Comparison of ENCODE assay signal across 8 cellular contexts in genomic region chr10:117005454-117006055, GRCh38. TPM values are rescaled to one million over a fixed set of nuclear protein-coding genes. Genes with fewer than 3 reads are reported as not detected.
DNase-seq lines count a peak whose midpoint lies in the region; ATAC-seq, FAIRE-seq and TF ChIP-seq lines count a peak whose summit lies in the region.

No MANE protein-coding gene starts in this region.

- DNase-seq in 8988T (peak; percentile 52), GM12864 (ENCODE audit: low read depth) (no peak), PC-9 (peak in 1 of 2 experiments; percentile 24), endothelial cell of umbilical vein (ENCODE audit: low read depth, low spot score) (no peak), D341Med (ENCODE audit: low spot score) (no peak)

- BruUV-seq in PC-9 (replicated peaks; lab: Mats Ljungman, UMichigan) (TSS peak; percentile 70), endothelial cell of umbilical vein (replicated peaks; lab: Mats Ljungman, UMichigan) (no TSS peak)

- H3K36me3 ChIP-seq in PC-9 (ENCODE audit: low read depth) (no peaks in the 10 kb centered on the region), endothelial cell of umbilical vein (ENCODE audit: control insufficient read depth in 2 of 2, extremely low read depth in 1 of 2, insufficient read depth in 2 of 2, low read length in 2 of 2) (no peaks in the 10 kb centered on the region), muscle layer of duodenum (ENCODE audit: control insufficient read depth in 1 of 2, insufficient read depth in 2 of 2, low read length in 2 of 2) (no peaks in the 10 kb centered on the region)

- H3K4me1 ChIP-seq in PC-9 (replicated peaks; ENCODE audit: insufficient read depth) (peaks cover 36% of the 10 kb centered on the region), endothelial cell of umbilical vein (ENCODE audit: control insufficient read depth, extremely low read depth, insufficient read depth, low read length) (peaks cover 13% of the 10 kb centered on the region), muscle layer of duodenum (ENCODE audit: control insufficient read depth in 1 of 2, insufficient read depth in 2 of 2, low read length in 2 of 2) (peaks cover 0 to 8% of the 10 kb centered on the region in 2 donors)

- H3K27ac ChIP-seq in PC-9 (peak overlapping the region; percentile 84), endothelial cell of umbilical vein (ENCODE audit: insufficient read depth, low read depth, low read length) (peak overlapping the region; percentile 41), muscle layer of duodenum (ENCODE audit: low read length) (no peak overlapping the region)

- dilution Hi-C loops in endothelial cell of umbilical vein (cut with MboI; ENCODE audit: extremely low pct_ligation_motif_present, low sequenced_read_pairs): no loop called here

- peak overlapping the region; percentile 94 for H3K9ac ChIP-seq in endothelial cell of umbilical vein (replicated peaks; ENCODE audit: extremely low read depth, insufficient read depth, low read length)

- H3K79me2 ChIP-seq in PC-9 (ENCODE audit: low read depth) (peaks cover 34% of the 10 kb centered on the region), endothelial cell of umbilical vein (ENCODE audit: control insufficient read depth, insufficient read depth, low read length) (peaks cover 34% of the 10 kb centered on the region)

- no peak for FAIRE-seq in endothelial cell of umbilical vein (lab: Jason Lieb, UNC)

- no peaks in the 10 kb centered on the region for H3K9me1 ChIP-seq in endothelial cell of umbilical vein (replicated peaks; ENCODE audit: control insufficient read depth, extremely low read depth, insufficient read depth, low read length)

- TF ChIP-seq POLR2A in endothelial cell of umbilical vein (IDR thresholded peaks at IDR 0.05; ENCODE audit: low read depth, low read length): no peak

- H3K9me2 ChIP-seq in PC-9 (ENCODE audit: insufficient read depth): no peaks in the 10 kb centered on the region

- peaks cover 9% of the 10 kb centered on the region for H3F3A ChIP-seq in PC-9 (ENCODE audit: insufficient read depth, low read depth)

- ATAC-seq in HG02840 (IDR thresholded peaks at IDR 0.05; ENCODE audit: low FRiP score, unreplicated experiment): no peak
- no peak for ATAC-seq in HG03280 (IDR thresholded peaks at IDR 0.05; ENCODE audit: unreplicated experiment)

- H4K20me1 ChIP-seq in PC-9 (ENCODE audit: insufficient read depth) (no peaks in the 10 kb centered on the region), endothelial cell of umbilical vein (replicated peaks; ENCODE audit: control insufficient read depth, extremely low read depth, insufficient read depth, low read length) (no peaks in the 10 kb centered on the region)

- H3K4me2 ChIP-seq in PC-9: peak overlapping the region; percentile 79
- H3K4me2 ChIP-seq in endothelial cell of umbilical vein (ENCODE audit: insufficient read depth, low read length): peak overlapping the region; percentile 73

- H3K9me3 ChIP-seq in PC-9 (ENCODE audit: insufficient read depth, low read depth) (peaks cover 9% of the 10 kb centered on the region; the same call in 1 of the 2 replicates), endothelial cell of umbilical vein (replicated peaks; ENCODE audit: control insufficient read depth, insufficient read depth, low read length) (no peaks in the 10 kb centered on the region), muscle layer of duodenum (ENCODE audit: control insufficient read depth in 1 of 2, low read length in 2 of 2) (no peaks in the 10 kb centered on the region)

- CTCF ChIA-PET in PC-9 (lab: Charles Lee): no interaction called here
- CTCF ChIA-PET in endothelial cell of umbilical vein (lab: Charles Lee): interaction anchor here (0.9 to 2.3 kb wide), 6 partner anchors 8 to 168 kb away, joined by 3 to 14 read pairs (median 6); no protein-coding TSS in a partner anchor

- no peak for TF ChIP-seq CTCF in GM12864 (IDR thresholded peaks at IDR 0.05; ENCODE audit: low read depth, low read length, missing control alignments)
- TF ChIP-seq CTCF in PC-9 (conservative IDR thresholded peaks at IDR 0.05): no peak
- TF ChIP-seq CTCF in endothelial cell of umbilical vein (IDR thresholded peaks at IDR 0.05; ENCODE audit: extremely low read depth in 1 of 2, insufficient read depth in 1 of 2, low read depth in 1 of 2, low read length in 2 of 2): peak in 1 of 2 donors; percentile 22

- H3K4me3 ChIP-seq in GM12864 (ENCODE audit: low read depth, low read length) (peak overlapping the region; percentile 44), PC-9 (peak overlapping the region; percentile 84), endothelial cell of umbilical vein (replicated peaks in 1 of 3; ENCODE audit: insufficient read depth in 1 of 3, low read depth in 1 of 3, low read length in 3 of 3) (peak overlapping the region; percentile 78 to 96 (median 82)), muscle layer of duodenum (ENCODE audit: low read depth in 1 of 2, low read length in 2 of 2) (peak overlapping the region; percentile 54 to 95)

- H2AFZ ChIP-seq in PC-9 (peak overlapping the region; percentile 92), endothelial cell of umbilical vein (ENCODE audit: low read depth, low read length) (peak overlapping the region; percentile 95)

- POLR2A ChIA-PET in PC-9 (lab: Charles Lee; ENCODE audit: unreplicated experiment) (no interaction called here), endothelial cell of umbilical vein (lab: Charles Lee) (interaction anchor here (0.8 to 1.4 kb wide), 2 partner anchors 31 to 58 kb away, joined by 3 read pairs; no protein-coding TSS in a partner anchor)

- H3K27me3 ChIP-seq in PC-9 (ENCODE audit: insufficient read depth, low read depth) (no peaks in the 10 kb centered on the region), endothelial cell of umbilical vein (ENCODE audit: control insufficient read depth in 2 of 2, insufficient read depth in 2 of 2, low read length in 2 of 2) (no peaks in the 10 kb centered on the region), muscle layer of duodenum (ENCODE audit: low read depth, low read length) (no peaks in the 10 kb centered on the region)

- intact Hi-C loops in PC-9 (cut with micrococcal nuclease; ENCODE audit: unreplicated experiment) (loop anchor here (2.0 to 10.0 kb wide), 5 partner anchors 58 to 201 kb away; partner anchors contain the start of gene ENO4), endothelial cell of umbilical vein (cut with micrococcal nuclease) (loop anchor here (1.0 to 10.0 kb wide), 4 partner anchors 117 to 369 kb away; partner anchors contain the start of genes ENO4 and PDZD8)

TF ChIP-seq in endothelial cell of umbilical vein, 7 proteins besides CTCF, POLR2A, EP300 and RAD21:
- TF ChIP-seq GATA2 (IDR thresholded peaks at IDR 0.05; ENCODE audit: insufficient read depth, insufficient read length, low read depth, low read length) (no peak), EZH2 (IDR thresholded peaks at IDR 0.05; ENCODE audit: borderline replicate concordance, low read depth, low read length, severe bottlenecking) (no peak), JUN (IDR thresholded peaks at IDR 0.05; ENCODE audit: borderline replicate concordance, insufficient read depth, insufficient read length, low read depth) (no peak), FOS (IDR thresholded peaks at IDR 0.05; ENCODE audit: borderline replicate concordance, insufficient read depth, low read length) (no peak), POLR2AphosphoS5 (IDR thresholded peaks at IDR 0.05; ENCODE audit: insufficient read depth, low read depth, low read length) (no peak), MAX (IDR thresholded peaks at IDR 0.05; ENCODE audit: insufficient read depth, insufficient read length) (no peak), MYC (IDR thresholded peaks at IDR 0.05; ENCODE audit: low read depth, low read length) (no peak)

RNA-seq across cellular contexts. Expression of gene SHTN1, which starts 0.6 kb away (rescaled TPM):
- 24.5 and 33.6 TPM in 2 replicates for total RNA-seq in PC-9 (2021)
- 29.7 and 36.5 TPM in 2 replicates for total RNA-seq in endothelial cell of umbilical vein
- polyA plus RNA-seq in endothelial cell of umbilical vein: 4.0 and 4.8 TPM in 2 replicates
- 8.1 and 8.6 TPM in 2 replicates for polyA plus RNA-seq in endothelial cell of umbilical vein (2011; cell fraction: cytosol; rRNA removed)
- polyA plus RNA-seq in endothelial cell of umbilical vein (2011; cell fraction: nucleus; rRNA removed): 42.9 and 55.6 TPM in 2 replicates
- 21.6 and 23.8 TPM in 2 replicates for polyA plus RNA-seq in endothelial cell of umbilical vein (2012)
- 4.6 and 9.7 TPM in 2 replicates for polyA minus RNA-seq in endothelial cell of umbilical vein
- polyA minus RNA-seq in endothelial cell of umbilical vein (2011; cell fraction: cytosol; rRNA and poly(A)+ RNA removed): 6.1 TPM
- polyA minus RNA-seq in endothelial cell of umbilical vein (2011; cell fraction: nucleus; rRNA and poly(A)+ RNA removed): 21.6 and 28.3 TPM in 2 replicates
